1 cellular context compared by ENCODE assay signal in the genomic region with DNA sequence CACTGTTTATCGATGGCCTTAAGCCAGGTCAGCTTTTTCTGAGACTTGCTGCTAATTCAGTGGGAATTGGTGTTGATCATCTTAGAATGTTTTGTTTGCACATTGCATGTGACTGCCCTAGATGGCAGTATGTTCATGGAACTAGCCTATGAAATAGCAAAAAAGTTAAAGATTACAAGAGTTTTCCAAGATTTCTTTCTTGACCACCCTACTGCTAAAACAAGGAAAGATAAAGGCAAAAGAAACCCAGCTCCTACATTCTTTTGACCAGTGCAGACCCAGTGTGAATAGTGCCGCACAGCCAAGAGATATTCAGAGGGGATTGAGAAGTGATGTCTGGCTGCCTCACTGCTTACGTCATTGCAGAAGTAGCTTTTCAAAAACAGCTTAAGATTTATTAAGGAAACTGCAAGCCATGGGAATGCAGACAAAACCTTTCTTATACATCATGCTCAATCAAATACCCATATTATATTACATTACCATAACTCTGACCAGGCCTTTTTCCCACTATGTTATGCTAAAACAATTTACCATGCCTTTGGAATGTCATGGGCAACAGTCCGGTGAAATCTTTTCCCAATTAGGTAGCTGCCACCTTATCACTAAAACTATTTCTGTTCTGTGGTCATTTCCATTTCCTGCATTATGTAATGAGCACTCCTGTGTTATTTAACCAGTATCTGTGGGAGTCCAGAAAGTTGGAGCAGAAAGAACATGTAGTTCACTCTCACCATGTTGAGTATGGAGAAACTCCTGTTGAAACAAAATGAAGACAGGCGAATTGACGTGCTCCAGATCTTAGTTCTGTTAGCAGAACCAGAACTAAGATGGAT.
TF ChIP-seq lines count a peak whose summit lies in the region.

No MANE protein-coding gene starts in this region.

TF ChIP-seq in SK-N-SH treated with all-trans-retinoic acid at 6 μM for 48 hours, 23 proteins besides CTCF, POLR2A, EP300 and RAD21 (continued from another document):
- TF ChIP-seq, protein P1, sequence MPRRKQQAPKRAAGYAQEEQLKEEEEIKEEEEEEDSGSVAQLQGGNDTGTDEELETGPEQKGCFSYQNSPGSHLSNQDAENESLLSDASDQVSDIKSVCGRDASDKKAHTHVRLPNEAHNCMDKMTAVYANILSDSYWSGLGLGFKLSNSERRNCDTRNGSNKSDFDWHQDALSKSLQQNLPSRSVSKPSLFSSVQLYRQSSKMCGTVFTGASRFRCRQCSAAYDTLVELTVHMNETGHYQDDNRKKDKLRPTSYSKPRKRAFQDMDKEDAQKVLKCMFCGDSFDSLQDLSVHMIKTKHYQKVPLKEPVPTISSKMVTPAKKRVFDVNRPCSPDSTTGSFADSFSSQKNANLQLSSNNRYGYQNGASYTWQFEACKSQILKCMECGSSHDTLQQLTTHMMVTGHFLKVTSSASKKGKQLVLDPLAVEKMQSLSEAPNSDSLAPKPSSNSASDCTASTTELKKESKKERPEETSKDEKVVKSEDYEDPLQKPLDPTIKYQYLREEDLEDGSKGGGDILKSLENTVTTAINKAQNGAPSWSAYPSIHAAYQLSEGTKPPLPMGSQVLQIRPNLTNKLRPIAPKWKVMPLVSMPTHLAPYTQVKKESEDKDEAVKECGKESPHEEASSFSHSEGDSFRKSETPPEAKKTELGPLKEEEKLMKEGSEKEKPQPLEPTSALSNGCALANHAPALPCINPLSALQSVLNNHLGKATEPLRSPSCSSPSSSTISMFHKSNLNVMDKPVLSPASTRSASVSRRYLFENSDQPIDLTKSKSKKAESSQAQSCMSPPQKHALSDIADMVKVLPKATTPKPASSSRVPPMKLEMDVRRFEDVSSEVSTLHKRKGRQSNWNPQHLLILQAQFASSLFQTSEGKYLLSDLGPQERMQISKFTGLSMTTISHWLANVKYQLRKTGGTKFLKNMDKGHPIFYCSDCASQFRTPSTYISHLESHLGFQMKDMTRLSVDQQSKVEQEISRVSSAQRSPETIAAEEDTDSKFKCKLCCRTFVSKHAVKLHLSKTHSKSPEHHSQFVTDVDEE (CRISPR knock-in tag; IDR thresholded peaks at IDR 0.05): no peak
- TF ChIP-seq BACH2 (CRISPR knock-in tag; IDR thresholded peaks at IDR 0.05; ENCODE audit: borderline replicate concordance) (no peak), ZNF8 (CRISPR knock-in tag; IDR thresholded peaks at IDR 0.05) (no peak), TOX (CRISPR knock-in tag; IDR thresholded peaks at IDR 0.05; ENCODE audit: borderline replicate concordance) (peak; percentile 52; the same call in 1 of the 2 replicates), RARB (CRISPR knock-in tag; IDR thresholded peaks at IDR 0.05) (no peak), ISL1 (CRISPR knock-in tag; IDR thresholded peaks at IDR 0.05) (peak; percentile 97)
